Comparison of ENCODE assay signal across 1 cellular context in genomic region chr15:101070502-101071273, GRCh38.
A peak's percentile ranks its signal among the peaks of the same experiment; 100 is the strongest.
TF ChIP-seq lines count a peak whose summit lies in the region.

No MANE protein-coding gene starts in this region.

TF ChIP-seq in HepG2, 621 proteins besides CTCF, POLR2A, EP300 and RAD21 (continued from another document and continues in another):
- TF ChIP-seq ZKSCAN8 (CRISPR knock-in tag; IDR thresholded peaks at IDR 0.05; ENCODE audit: borderline replicate concordance) (peak; percentile 91; the same call in 1 of the 2 replicates), ARID5B (CRISPR knock-in tag; IDR thresholded peaks at IDR 0.05) (peak; percentile 93), ZNF10 (CRISPR knock-in tag; IDR thresholded peaks at IDR 0.05; ENCODE audit: borderline replicate concordance, low read depth) (no peak), MAFG (CRISPR knock-in tag; IDR thresholded peaks at IDR 0.05) (no peak), BRD4 (CRISPR knock-in tag; IDR thresholded peaks at IDR 0.05) (no peak), ZNF207 (IDR thresholded peaks at IDR 0.05; ENCODE audit: borderline replicate concordance) (no peak), POLR2AphosphoS2 (IDR thresholded peaks at IDR 0.05; ENCODE audit: low read depth, low read length) (no peak), ZBTB2 (CRISPR knock-in tag; IDR thresholded peaks at IDR 0.05; ENCODE audit: low read depth) (peak; percentile 68), FOXA1 (IDR thresholded peaks at IDR 0.05) (peak; percentile 98), FOXA1 (CRISPR knock-in tag; IDR thresholded peaks at IDR 0.05) (peak; percentile 97), FOXO1 (CRISPR knock-in tag; IDR thresholded peaks at IDR 0.05) (peak; percentile 77), ZSCAN31 (CRISPR knock-in tag; IDR thresholded peaks at IDR 0.05; ENCODE audit: low read depth) (peak; percentile 40; the same call in 1 of the 2 replicates), BRCA1 (CRISPR knock-in tag; IDR thresholded peaks at IDR 0.05) (peak; percentile 86; the same call in 1 of the 2 replicates), KAT8 (CRISPR knock-in tag; IDR thresholded peaks at IDR 0.05) (peak; percentile 85), ZNF775 (CRISPR knock-in tag; IDR thresholded peaks at IDR 0.05; ENCODE audit: borderline replicate concordance) (no peak), XRCC5 (optimal IDR thresholded peaks at IDR 0.05; ENCODE audit: low read length) (no peak), TFE3 (CRISPR knock-in tag; IDR thresholded peaks at IDR 0.05) (peak; percentile 75), GZF1 (CRISPR knock-in tag; IDR thresholded peaks at IDR 0.05) (no peak), ZNF460 (CRISPR knock-in tag; IDR thresholded peaks at IDR 0.05; ENCODE audit: borderline replicate concordance) (no peak; the same call in 1 of the 2 replicates), ZBTB4 (CRISPR knock-in tag; IDR thresholded peaks at IDR 0.05; ENCODE audit: borderline replicate concordance) (no peak), ZBTB7B (CRISPR knock-in tag; IDR thresholded peaks at IDR 0.05) (peak; percentile 89; the same call in 1 of the 2 replicates), TOE1 (CRISPR knock-in tag; IDR thresholded peaks at IDR 0.05) (no peak), SNRNP70 (IDR thresholded peaks at IDR 0.05; ENCODE audit: low read depth, low read length) (no peak), PAF1 (CRISPR knock-in tag; IDR thresholded peaks at IDR 0.05) (no peak), WIZ (CRISPR knock-in tag; IDR thresholded peaks at IDR 0.05) (no peak), SRSF4 (IDR thresholded peaks at IDR 0.05; ENCODE audit: low read depth, low read length, poor library complexity, severe bottlenecking) (no peak), NRL (CRISPR knock-in tag; IDR thresholded peaks at IDR 0.05; ENCODE audit: borderline replicate concordance) (no peak), IKZF1 (IDR thresholded peaks at IDR 0.05) (no peak), BHLHE40 (IDR thresholded peaks at IDR 0.05; ENCODE audit: low read length) (peak; percentile 27; the same call in 1 of the 2 replicates), ZFP1 (CRISPR knock-in tag; IDR thresholded peaks at IDR 0.05) (peak; percentile 66; the same call in 1 of the 2 replicates), FOXP4 (CRISPR knock-in tag; IDR thresholded peaks at IDR 0.05) (peak; percentile 97), ZNF318 (CRISPR knock-in tag; IDR thresholded peaks at IDR 0.05) (no peak), KDM2A (CRISPR knock-in tag; IDR thresholded peaks at IDR 0.05; ENCODE audit: borderline replicate concordance, low read depth) (no peak), BCL6 (CRISPR knock-in tag; IDR thresholded peaks at IDR 0.05) (peak; percentile 97), NFYB (CRISPR knock-in tag; IDR thresholded peaks at IDR 0.05) (no peak), ADNP (CRISPR knock-in tag; IDR thresholded peaks at IDR 0.05) (no peak), ZNF383 (CRISPR knock-in tag; IDR thresholded peaks at IDR 0.05; ENCODE audit: borderline replicate concordance) (no peak), ZNF879 (CRISPR knock-in tag; IDR thresholded peaks at IDR 0.05) (no peak), CHD4 (IDR thresholded peaks at IDR 0.05; ENCODE audit: borderline replicate concordance, low read length) (no peak; the same call in 1 of the 2 replicates), ZNF841 (CRISPR knock-in tag; IDR thresholded peaks at IDR 0.05; ENCODE audit: borderline replicate concordance) (no peak), ZNF816 (CRISPR knock-in tag; IDR thresholded peaks at IDR 0.05; ENCODE audit: borderline replicate concordance) (peak; percentile 35; the same call in 1 of the 2 replicates), RELA (CRISPR knock-in tag; IDR thresholded peaks at IDR 0.05) (no peak), MIER3 (CRISPR knock-in tag; IDR thresholded peaks at IDR 0.05; ENCODE audit: borderline replicate concordance) (peak; percentile 27; the same call in 1 of the 2 replicates), MAF1 (CRISPR knock-in tag; IDR thresholded peaks at IDR 0.05; ENCODE audit: borderline replicate concordance) (no peak), PTBP1 (IDR thresholded peaks at IDR 0.05; ENCODE audit: low read depth, low read length, poor library complexity, severe bottlenecking) (no peak), ZNF274 (CRISPR knock-in tag; IDR thresholded peaks at IDR 0.05) (no peak), FOSL2 (CRISPR knock-in tag; IDR thresholded peaks at IDR 0.05) (peak; percentile 79), RFX3 (CRISPR knock-in tag; IDR thresholded peaks at IDR 0.05) (peak; percentile 22; the same call in 1 of the 2 replicates)
